ENCODE assay signal across 18 cellular contexts in genomic region chr10:79321494-79321882, GRCh38. TPM values are rescaled to one million over a fixed set of nuclear protein-coding genes. Genes with fewer than 3 reads are reported as not detected.
DNase-seq lines count a peak whose midpoint lies in the region; ATAC-seq and TF ChIP-seq lines count a peak whose summit lies in the region.
"Had no signal": no experiment of that assay in that cellular context is flagged by ENCODE, and none has a peak within 500 bp of the region (broad histone marks: within the 10 kb centered on the region; RNA-seq: fewer than 3 reads in every experiment).

No MANE protein-coding gene starts in this region.

- H3K4me1 ChIP-seq in mammary epithelial cell (ENCODE audit: insufficient read depth, low read length), result peaks cover 60% of the 10 kb centered on the region
- no peaks in the 10 kb centered on the region for H3K4me1 ChIP-seq in breast epithelium
- peaks cover 97% of the 10 kb centered on the region for H3K4me1 ChIP-seq in Loucy (ENCODE audit: insufficient read depth, low read length, poor library complexity, severe bottlenecking)

- no peak overlapping the region for H2AFZ ChIP-seq in mammary epithelial cell (ENCODE audit: low read depth, low read length)
- no peak overlapping the region for H2AFZ ChIP-seq in Loucy (ENCODE audit: low read length)

- TF ChIP-seq POLR2A in breast epithelium (IDR thresholded peaks at IDR 0.05), result no peak

- H3K27me3 Mint-ChIP-seq in effector memory CD8-positive, alpha-beta T cell, result no peaks in the 10 kb centered on the region

- TF ChIP-seq CTCF in mammary epithelial cell (conservative IDR thresholded peaks at IDR 0.05 in 1 of 2, IDR thresholded peaks at IDR 0.05 in 1 of 2; ENCODE audit: extremely low read depth in 1 of 2, insufficient read depth in 1 of 2, low read depth in 1 of 2, low read length in 2 of 2) (no peak), breast epithelium (IDR thresholded peaks at IDR 0.05) (no peak), Loucy (conservative IDR thresholded peaks at IDR 0.05; ENCODE audit: low read length) (no peak)

- dilution Hi-C loops in mammary epithelial cell (cut with HindIII; ENCODE audit: low sequenced_read_pairs), result no loop called here

- no peaks in the 10 kb centered on the region for H3K9me3 Mint-ChIP-seq in effector memory CD8-positive, alpha-beta T cell
- H3K9me3 Mint-ChIP-seq: endodermal cell had no signal

- TSS peak; percentile 28 for BruUV-seq in mammary epithelial cell (replicated peaks; lab: Mats Ljungman, UMichigan)

- no peaks in the 10 kb centered on the region for H3K9me2 ChIP-seq in Loucy (replicated peaks; ENCODE audit: low read depth, low read length)

- H3K27me3 ChIP-seq in mammary epithelial cell (ENCODE audit: insufficient read depth, low read length) (no peaks in the 10 kb centered on the region), breast epithelium (no peaks in the 10 kb centered on the region), Loucy (ENCODE audit: insufficient read depth, low read length, poor library complexity, severe bottlenecking) (no peaks in the 10 kb centered on the region)
- H3K27me3 ChIP-seq: sigmoid colon had no signal

- no peaks in the 10 kb centered on the region for H3K79me2 ChIP-seq in mammary epithelial cell (ENCODE audit: insufficient read depth, low read length)
- no peaks in the 10 kb centered on the region for H3K79me2 ChIP-seq in Loucy (ENCODE audit: insufficient read depth, low read length)

- no peaks in the 10 kb centered on the region for H3K9me3 ChIP-seq in mammary epithelial cell (replicated peaks; ENCODE audit: insufficient read depth, low read length)
- H3K9me3 ChIP-seq in breast epithelium, result no peaks in the 10 kb centered on the region
- H3K9me3 ChIP-seq in Loucy (ENCODE audit: insufficient read depth, low read depth, low read length), result no peaks in the 10 kb centered on the region
- H3K9me3 ChIP-seq: mucosa of descending colon, sigmoid colon had no signal

- H4K20me1 ChIP-seq in mammary epithelial cell (ENCODE audit: insufficient read depth, low read length), result no peaks in the 10 kb centered on the region
- no peaks in the 10 kb centered on the region for H4K20me1 ChIP-seq in Loucy (ENCODE audit: insufficient read depth, low read length, poor library complexity, severe bottlenecking)

- no peaks in the 10 kb centered on the region for H3K36me3 ChIP-seq in mammary epithelial cell (ENCODE audit: insufficient read depth, low read length)
- no peaks in the 10 kb centered on the region for H3K36me3 ChIP-seq in breast epithelium
- no peaks in the 10 kb centered on the region for H3K36me3 ChIP-seq in Loucy (ENCODE audit: insufficient read depth, low read length)
- H3K36me3 ChIP-seq: sigmoid colon had no signal

- no peak for ATAC-seq in effector memory CD8-positive, alpha-beta T cell (replicated peaks)
- ATAC-seq: left colon, mucosa of descending colon had no signal

- H3K4me2 ChIP-seq in mammary epithelial cell (ENCODE audit: insufficient read depth, low read depth, low read length), result peak overlapping the region; percentile 54
- peak overlapping the region; percentile 80 for H3K4me2 ChIP-seq in Loucy (ENCODE audit: low read depth, low read length, poor library complexity, severe bottlenecking)

- in situ Hi-C loops in mammary epithelial cell (cut with MboI; ENCODE audit: low sequenced_read_pairs in 2 of 2), result no loop called here

- H3K27ac Mint-ChIP-seq in effector memory CD8-positive, alpha-beta T cell, result peak overlapping the region in 1 of 2 donors; percentile 97
- H3K27ac Mint-ChIP-seq: endodermal cell had no signal

- intact Hi-C loops in mammary epithelial cell (cut with micrococcal nuclease) (loop anchor here (1.0 kb wide), 2 partner anchors 12 to 26 kb away; partner anchors contain the start of gene PPIF), breast epithelium (cut with DNase I; ENCODE audit: low total_unique reads) (no loop called here)

- H3K27ac ChIP-seq in mammary epithelial cell (ENCODE audit: insufficient read depth, low read depth, low read length) (peak overlapping the region; percentile 77), breast epithelium (no peak overlapping the region), skin epidermis (peak overlapping the region in 13 of 21 experiments; percentile 13 to 93 (median 64))

- 59% methylated on average over 2 of the region's 2 CpGs for WGBS in mammary epithelial cell (ENCODE audit: low coverage, missing lambda C conversion rate)

- CTCF ChIA-PET in mammary epithelial cell (lab: Charles Lee; ENCODE audit: low non-redundant PET), result no interaction called here

- H3F3A ChIP-seq in Loucy (ENCODE audit: low read depth), result peaks cover 17% of the 10 kb centered on the region

- no peak for DNase-seq in mammary epithelial cell
- DNase-seq in breast epithelium (ENCODE audit: low spot score in 2 of 2), result no peak
- DNase-seq in effector memory CD8-positive, alpha-beta T cell, result no peak
- no peak for DNase-seq in NCI-H1048 (lab: John Stamatoyannopoulos, UW)
- DNase-seq in NCI-H2196 (lab: John Stamatoyannopoulos, UW; ENCODE audit: unreplicated experiment), result no peak
- no peak for DNase-seq in SW 1271 (lab: John Stamatoyannopoulos, UW)
- DNase-seq: endodermal cell, hippocampal formation, left colon, MM.1S, NCI-H1930, NCI-H446 treated with DMSO at 0.1 percent for 48 hours, occipital lobe, SHP77 treated with DMSO at 0.1 percent for 48 hours, sigmoid colon had no signal

- H3K4me3 Mint-ChIP-seq in effector memory CD8-positive, alpha-beta T cell, result peak overlapping the region; percentile 7 to 51
- H3K4me3 Mint-ChIP-seq: endodermal cell had no signal

- H3K9ac ChIP-seq in mammary epithelial cell (ENCODE audit: insufficient read depth, low read length) (peak overlapping the region; percentile 11), Loucy (ENCODE audit: low read depth, low read length, poor library complexity, severe bottlenecking) (peak overlapping the region; percentile 84)

- H3K4me3 ChIP-seq in mammary epithelial cell (replicated peaks in 1 of 3; ENCODE audit: insufficient read depth in 1 of 3, low read depth in 2 of 3, low read length in 3 of 3), result no peak overlapping the region
- no peak overlapping the region for H3K4me3 ChIP-seq in breast epithelium
- H3K4me3 ChIP-seq in Loucy (ENCODE audit: low read length, poor library complexity, severe bottlenecking), result no peak overlapping the region
- H3K4me3 ChIP-seq in skin epidermis, result no peak overlapping the region
- H3K4me3 ChIP-seq: mucosa of descending colon, sigmoid colon had no signal

- peaks cover 31% of the 10 kb centered on the region for H3K36me3 Mint-ChIP-seq in effector memory CD8-positive, alpha-beta T cell (ENCODE audit: insufficient read depth)

- peaks cover 64 to 72% of the 10 kb centered on the region in 2 donors for H3K4me1 Mint-ChIP-seq in effector memory CD8-positive, alpha-beta T cell (ENCODE audit: low read depth in 2 of 2)

RNA-seq across cellular contexts. Expression of gene PPIF, which starts 25.8 kb away (rescaled TPM):
- total RNA-seq in mammary epithelial cell, result 10 to 100 TPM; 32.0 to 78.1 TPM
- 136 TPM for polyA plus RNA-seq in mammary epithelial cell
- 94.0 TPM for polyA minus RNA-seq in mammary epithelial cell
- total RNA-seq in breast epithelium, result 10 to 100 TPM; 16.0 to 39.3 (median 30.7) TPM

Comparison
In these comparisons a context has a peak if more than half of its experiments do, and no peak if none do; other contexts are left out.
1. H3K27ac ChIP-seq: peak in mammary epithelial cell (single experiment) and skin epidermis (13 of 21); none in breast epithelium (0 of 2).